23 cellular contexts compared by ENCODE assay signal in the genomic region with DNA sequence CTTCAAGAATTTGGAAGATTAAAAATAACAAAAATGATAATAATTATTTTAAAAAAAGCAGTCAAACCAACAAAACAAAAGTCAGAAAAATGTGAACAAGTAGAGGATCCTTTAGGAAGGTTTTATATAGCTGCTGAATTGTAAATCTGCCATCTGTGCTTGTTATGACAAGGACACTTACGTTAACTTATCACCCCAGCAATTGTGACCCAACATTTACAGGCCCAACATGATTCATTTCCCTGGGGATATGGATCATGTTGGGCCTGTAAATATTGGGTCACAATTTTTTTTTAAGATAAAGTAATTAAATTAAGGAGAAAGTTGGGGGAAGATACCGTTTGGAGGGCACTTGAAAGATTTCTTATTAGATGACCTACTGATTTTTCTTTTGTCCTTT.
"Had no signal": no experiment of that assay in that cellular context is flagged by ENCODE, and none has a peak within 500 bp of the region (broad histone marks: within the 10 kb centered on the region; RNA-seq: fewer than 3 reads in every experiment).

No MANE protein-coding gene starts in this region.

- H3K9me2 ChIP-seq: SK-N-SH had no signal

- H3K27ac ChIP-seq: KMS-11, RWPE1 had no signal

- H3K9ac ChIP-seq: KMS-11, SK-N-SH had no signal

- H3K4me2 ChIP-seq: KMS-11, SK-N-SH had no signal

- H3K4me3 ChIP-seq: K562 had no signal

- H3K9me3 ChIP-seq: SK-N-SH had no signal

- DNase-seq: Kasumi-1, MM.1S, NCI-H1092, NCI-H1105 treated with DMSO at 0.1 percent for 48 hours, NCI-H1417 treated with DMSO at 0.1 percent for 48 hours, NCI-H146, NCI-H1694 treated with DMSO at 0.1 percent for 48 hours, NCI-H1930, NCI-H2081, NCI-H2107, NCI-H2171 treated with DMSO at 0.1 percent for 48 hours, NCI-H345, NCI-H446 treated with DMSO at 0.1 percent for 48 hours, NCI-H510A treated with DMSO at 0.1 percent for 48 hours, NCI-H69, NCI-H774, SHP77, SK-N-SH, SW 1271, T-cell had no signal
